Comparison of ENCODE assay signal across 2 cellular contexts in genomic region chrX:323721-324628, GRCh38.
TF ChIP-seq lines count a peak whose summit lies in the region.

No MANE protein-coding gene starts in this region.

TF ChIP-seq in K562, 482 proteins besides CTCF, POLR2A, EP300 and RAD21 (continues in another document):
- no peak for TF ChIP-seq SMAD1 (IDR thresholded peaks at IDR 0.05; ENCODE audit: low read depth, low read length, partially characterized antibody)
- 0 out of 2 replicates have a peak, but pooled peaks have one; percentile 25 for TF ChIP-seq POLR2G (IDR thresholded peaks at IDR 0.05; ENCODE audit: low read depth, low read length)
- TF ChIP-seq FUS (optimal IDR thresholded peaks at IDR 0.05; ENCODE audit: low read depth, low read length) = no peak
- no peak for TF ChIP-seq MEF2A (IDR thresholded peaks at IDR 0.05; ENCODE audit: control insufficient read depth, low read depth, low read length)
- TF ChIP-seq MYNN (IDR thresholded peaks at IDR 0.05) = no peak
- TF ChIP-seq MYNN (CRISPR knock-in tag; IDR thresholded peaks at IDR 0.05) = no peak
- no peak for TF ChIP-seq ZNF395 (CRISPR knock-in tag; IDR thresholded peaks at IDR 0.05)
- TF ChIP-seq, protein P1, sequence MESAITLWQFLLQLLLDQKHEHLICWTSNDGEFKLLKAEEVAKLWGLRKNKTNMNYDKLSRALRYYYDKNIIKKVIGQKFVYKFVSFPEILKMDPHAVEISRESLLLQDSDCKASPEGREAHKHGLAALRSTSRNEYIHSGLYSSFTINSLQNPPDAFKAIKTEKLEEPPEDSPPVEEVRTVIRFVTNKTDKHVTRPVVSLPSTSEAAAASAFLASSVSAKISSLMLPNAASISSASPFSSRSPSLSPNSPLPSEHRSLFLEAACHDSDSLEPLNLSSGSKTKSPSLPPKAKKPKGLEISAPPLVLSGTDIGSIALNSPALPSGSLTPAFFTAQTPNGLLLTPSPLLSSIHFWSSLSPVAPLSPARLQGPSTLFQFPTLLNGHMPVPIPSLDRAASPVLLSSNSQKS (CRISPR knock-in tag; IDR thresholded peaks at IDR 0.05) = no peak
- TF ChIP-seq ELF4 (CRISPR knock-in tag; IDR thresholded peaks at IDR 0.05) = no peak
- no peak for TF ChIP-seq HNRNPK (IDR thresholded peaks at IDR 0.05; ENCODE audit: low read depth, low read length, poor library complexity, severe bottlenecking)
- TF ChIP-seq HCFC1 (IDR thresholded peaks at IDR 0.05; ENCODE audit: low read depth, low read length) = no peak
- TF ChIP-seq FOXA3 (CRISPR knock-in tag; conservative IDR thresholded peaks at IDR 0.05 in 1 of 2, IDR thresholded peaks at IDR 0.05 in 1 of 2) = no peak
- no peak for TF ChIP-seq RBM39 (optimal IDR thresholded peaks at IDR 0.05; ENCODE audit: low read depth, low read length)
- no peak for TF ChIP-seq ZC3H8 (IDR thresholded peaks at IDR 0.05)
- TF ChIP-seq MEF2D (tag; conservative IDR thresholded peaks at IDR 0.05; ENCODE audit: low read depth) = no peak
- no peak for TF ChIP-seq ZBTB12 (CRISPR knock-in tag; IDR thresholded peaks at IDR 0.05)
- peak; percentile 62 for TF ChIP-seq PRDM10 (IDR thresholded peaks at IDR 0.05; ENCODE audit: partially characterized antibody)
- TF ChIP-seq CGGBP1 (CRISPR knock-in tag; IDR thresholded peaks at IDR 0.05) = no peak
- TF ChIP-seq SMC3 (conservative IDR thresholded peaks at IDR 0.05; ENCODE audit: insufficient read depth, low read depth, low read length) = no peak
- TF ChIP-seq ARHGAP35 (IDR thresholded peaks at IDR 0.05; ENCODE audit: partially characterized antibody) = no peak
- no peak for TF ChIP-seq SLC30A9 (CRISPR knock-in tag; IDR thresholded peaks at IDR 0.05)
- no peak for TF ChIP-seq BRD9 (IDR thresholded peaks at IDR 0.05; ENCODE audit: low read depth, partially characterized antibody)
- no peak for TF ChIP-seq KLF10 (CRISPR knock-in tag; IDR thresholded peaks at IDR 0.05)
- TF ChIP-seq TBP (optimal IDR thresholded peaks at IDR 0.05; ENCODE audit: low read depth, low read length) = peak; percentile 29
- peak; percentile 26; the same call in 1 of the 2 replicates for TF ChIP-seq CBFA2T3 (IDR thresholded peaks at IDR 0.05)
- TF ChIP-seq SREBF2 (CRISPR knock-in tag; IDR thresholded peaks at IDR 0.05) = no peak
- TF ChIP-seq ZNF589 (CRISPR knock-in tag; IDR thresholded peaks at IDR 0.05; ENCODE audit: low read depth) = no peak
- no peak for TF ChIP-seq RBM17 (IDR thresholded peaks at IDR 0.05; ENCODE audit: borderline replicate concordance, low read depth, low read length)
- TF ChIP-seq NCOR1 (IDR thresholded peaks at IDR 0.05) = no peak

TF ChIP-seq in HepG2, 621 proteins besides CTCF, POLR2A, EP300 and RAD21 (continues in another document):
- TF ChIP-seq HINFP (CRISPR knock-in tag; IDR thresholded peaks at IDR 0.05; ENCODE audit: low read depth) (no peak), HNRNPUL1 (IDR thresholded peaks at IDR 0.05; ENCODE audit: low read depth, low read length) (no peak), IRF9 (CRISPR knock-in tag; IDR thresholded peaks at IDR 0.05; ENCODE audit: borderline replicate concordance) (no peak), SCMH1 (CRISPR knock-in tag; IDR thresholded peaks at IDR 0.05; ENCODE audit: borderline replicate concordance) (no peak), RXRA (CRISPR knock-in tag; IDR thresholded peaks at IDR 0.05) (no peak), TOPORS (CRISPR knock-in tag; IDR thresholded peaks at IDR 0.05) (no peak), ZSCAN31 (CRISPR knock-in tag; IDR thresholded peaks at IDR 0.05; ENCODE audit: low read depth) (0 out of 2 replicates have a peak, but pooled peaks have one; percentile 66), SIX1 (CRISPR knock-in tag; IDR thresholded peaks at IDR 0.05; ENCODE audit: borderline replicate concordance) (no peak), GATAD2A (CRISPR knock-in tag; IDR thresholded peaks at IDR 0.05) (no peak), CREB3 (CRISPR knock-in tag; IDR thresholded peaks at IDR 0.05) (no peak), FOXO1 (CRISPR knock-in tag; IDR thresholded peaks at IDR 0.05) (no peak), NR1H2 (CRISPR knock-in tag; IDR thresholded peaks at IDR 0.05; ENCODE audit: borderline replicate concordance, low read depth) (no peak), JUND (CRISPR knock-in tag; IDR thresholded peaks at IDR 0.05) (no peak), MZF1 (CRISPR knock-in tag; IDR thresholded peaks at IDR 0.05; ENCODE audit: borderline replicate concordance) (no peak), THYN1 (CRISPR knock-in tag; IDR thresholded peaks at IDR 0.05; ENCODE audit: borderline replicate concordance, low read depth) (no peak), CAMTA2 (CRISPR knock-in tag; IDR thresholded peaks at IDR 0.05; ENCODE audit: borderline replicate concordance) (no peak), AGO2 (optimal IDR thresholded peaks at IDR 0.05; ENCODE audit: low read depth, low read length) (peak; percentile 82), IKZF4 (CRISPR knock-in tag; IDR thresholded peaks at IDR 0.05; ENCODE audit: borderline replicate concordance, low read depth, not compliant biosample characterization) (no peak), KDM5B (CRISPR knock-in tag; IDR thresholded peaks at IDR 0.05; ENCODE audit: borderline replicate concordance) (no peak), NFE2L1 (CRISPR knock-in tag; IDR thresholded peaks at IDR 0.05; ENCODE audit: borderline replicate concordance) (no peak), ZNF7 (CRISPR knock-in tag; IDR thresholded peaks at IDR 0.05) (no peak), ZNF343 (CRISPR knock-in tag; IDR thresholded peaks at IDR 0.05) (no peak), AKAP8 (CRISPR knock-in tag; IDR thresholded peaks at IDR 0.05) (peak; percentile 95), FOXA1 (IDR thresholded peaks at IDR 0.05) (no peak), FOXA1 (CRISPR knock-in tag; IDR thresholded peaks at IDR 0.05) (no peak), ZNF451 (CRISPR knock-in tag; IDR thresholded peaks at IDR 0.05) (peak; percentile 52; the same call in 1 of the 2 replicates), AGO1 (IDR thresholded peaks at IDR 0.05; ENCODE audit: low read depth, low read length, poor library complexity, severe bottlenecking) (peak; percentile 87), ZNF224 (CRISPR knock-in tag; IDR thresholded peaks at IDR 0.05) (no peak), TGIF2 (CRISPR knock-in tag; IDR thresholded peaks at IDR 0.05) (no peak), KLF6 (CRISPR knock-in tag; IDR thresholded peaks at IDR 0.05) (no peak), ZNF12 (CRISPR knock-in tag; IDR thresholded peaks at IDR 0.05) (no peak), POGK (CRISPR knock-in tag; conservative IDR thresholded peaks at IDR 0.05) (0 out of 2 replicates have a peak, but pooled peaks have one; percentile 15), ELF3 (CRISPR knock-in tag; IDR thresholded peaks at IDR 0.05) (0 out of 2 replicates have a peak, but pooled peaks have one; percentile 6), RELA (CRISPR knock-in tag; IDR thresholded peaks at IDR 0.05) (no peak), RXRB (CRISPR knock-in tag; IDR thresholded peaks at IDR 0.05; ENCODE audit: borderline replicate concordance) (no peak), ZBTB7A (CRISPR knock-in tag; IDR thresholded peaks at IDR 0.05) (no peak), ZZZ3 (CRISPR knock-in tag; IDR thresholded peaks at IDR 0.05; ENCODE audit: borderline replicate concordance) (no peak)
- TF ChIP-seq, protein P2, sequence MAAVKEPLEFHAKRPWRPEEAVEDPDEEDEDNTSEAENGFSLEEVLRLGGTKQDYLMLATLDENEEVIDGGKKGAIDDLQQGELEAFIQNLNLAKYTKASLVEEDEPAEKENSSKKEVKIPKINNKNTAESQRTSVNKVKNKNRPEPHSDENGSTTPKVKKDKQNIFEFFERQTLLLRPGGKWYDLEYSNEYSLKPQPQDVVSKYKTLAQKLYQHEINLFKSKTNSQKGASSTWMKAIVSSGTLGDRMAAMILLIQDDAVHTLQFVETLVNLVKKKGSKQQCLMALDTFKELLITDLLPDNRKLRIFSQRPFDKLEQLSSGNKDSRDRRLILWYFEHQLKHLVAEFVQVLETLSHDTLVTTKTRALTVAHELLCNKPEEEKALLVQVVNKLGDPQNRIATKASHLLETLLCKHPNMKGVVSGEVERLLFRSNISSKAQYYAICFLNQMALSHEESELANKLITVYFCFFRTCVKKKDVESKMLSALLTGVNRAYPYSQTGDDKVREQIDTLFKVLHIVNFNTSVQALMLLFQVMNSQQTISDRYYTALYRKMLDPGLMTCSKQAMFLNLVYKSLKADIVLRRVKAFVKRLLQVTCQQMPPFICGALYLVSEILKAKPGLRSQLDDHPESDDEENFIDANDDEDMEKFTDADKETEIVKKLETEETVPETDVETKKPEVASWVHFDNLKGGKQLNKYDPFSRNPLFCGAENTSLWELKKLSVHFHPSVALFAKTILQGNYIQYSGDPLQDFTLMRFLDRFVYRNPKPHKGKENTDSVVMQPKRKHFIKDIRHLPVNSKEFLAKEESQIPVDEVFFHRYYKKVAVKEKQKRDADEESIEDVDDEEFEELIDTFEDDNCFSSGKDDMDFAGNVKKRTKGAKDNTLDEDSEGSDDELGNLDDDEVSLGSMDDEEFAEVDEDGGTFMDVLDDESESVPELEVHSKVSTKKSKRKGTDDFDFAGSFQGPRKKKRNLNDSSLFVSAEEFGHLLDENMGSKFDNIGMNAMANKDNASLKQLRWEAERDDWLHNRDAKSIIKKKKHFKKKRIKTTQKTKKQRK (IDR thresholded peaks at IDR 0.05; ENCODE audit: low read length) = no peak
- TF ChIP-seq, protein P3, sequence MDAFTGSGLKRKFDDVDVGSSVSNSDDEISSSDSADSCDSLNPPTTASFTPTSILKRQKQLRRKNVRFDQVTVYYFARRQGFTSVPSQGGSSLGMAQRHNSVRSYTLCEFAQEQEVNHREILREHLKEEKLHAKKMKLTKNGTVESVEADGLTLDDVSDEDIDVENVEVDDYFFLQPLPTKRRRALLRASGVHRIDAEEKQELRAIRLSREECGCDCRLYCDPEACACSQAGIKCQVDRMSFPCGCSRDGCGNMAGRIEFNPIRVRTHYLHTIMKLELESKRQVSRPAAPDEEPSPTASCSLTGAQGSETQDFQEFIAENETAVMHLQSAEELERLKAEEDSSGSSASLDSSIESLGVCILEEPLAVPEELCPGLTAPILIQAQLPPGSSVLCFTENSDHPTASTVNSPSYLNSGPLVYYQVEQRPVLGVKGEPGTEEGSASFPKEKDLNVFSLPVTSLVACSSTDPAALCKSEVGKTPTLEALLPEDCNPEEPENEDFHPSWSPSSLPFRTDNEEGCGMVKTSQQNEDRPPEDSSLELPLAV (CRISPR knock-in tag; conservative IDR thresholded peaks at IDR 0.05; ENCODE audit: low read depth) = no peak
- TF ChIP-seq, protein P4, sequence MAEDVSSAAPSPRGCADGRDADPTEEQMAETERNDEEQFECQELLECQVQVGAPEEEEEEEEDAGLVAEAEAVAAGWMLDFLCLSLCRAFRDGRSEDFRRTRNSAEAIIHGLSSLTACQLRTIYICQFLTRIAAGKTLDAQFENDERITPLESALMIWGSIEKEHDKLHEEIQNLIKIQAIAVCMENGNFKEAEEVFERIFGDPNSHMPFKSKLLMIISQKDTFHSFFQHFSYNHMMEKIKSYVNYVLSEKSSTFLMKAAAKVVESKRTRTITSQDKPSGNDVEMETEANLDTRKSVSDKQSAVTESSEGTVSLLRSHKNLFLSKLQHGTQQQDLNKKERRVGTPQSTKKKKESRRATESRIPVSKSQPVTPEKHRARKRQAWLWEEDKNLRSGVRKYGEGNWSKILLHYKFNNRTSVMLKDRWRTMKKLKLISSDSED (CRISPR knock-in tag; IDR thresholded peaks at IDR 0.05) = peak; percentile 93
- TF ChIP-seq, protein P5, sequence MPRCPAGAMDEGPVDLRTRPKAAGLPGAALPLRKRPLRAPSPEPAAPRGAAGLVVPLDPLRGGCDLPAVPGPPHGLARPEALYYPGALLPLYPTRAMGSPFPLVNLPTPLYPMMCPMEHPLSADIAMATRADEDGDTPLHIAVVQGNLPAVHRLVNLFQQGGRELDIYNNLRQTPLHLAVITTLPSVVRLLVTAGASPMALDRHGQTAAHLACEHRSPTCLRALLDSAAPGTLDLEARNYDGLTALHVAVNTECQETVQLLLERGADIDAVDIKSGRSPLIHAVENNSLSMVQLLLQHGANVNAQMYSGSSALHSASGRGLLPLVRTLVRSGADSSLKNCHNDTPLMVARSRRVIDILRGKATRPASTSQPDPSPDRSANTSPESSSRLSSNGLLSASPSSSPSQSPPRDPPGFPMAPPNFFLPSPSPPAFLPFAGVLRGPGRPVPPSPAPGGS (CRISPR knock-in tag; IDR thresholded peaks at IDR 0.05) = no peak
- TF ChIP-seq, protein P6, sequence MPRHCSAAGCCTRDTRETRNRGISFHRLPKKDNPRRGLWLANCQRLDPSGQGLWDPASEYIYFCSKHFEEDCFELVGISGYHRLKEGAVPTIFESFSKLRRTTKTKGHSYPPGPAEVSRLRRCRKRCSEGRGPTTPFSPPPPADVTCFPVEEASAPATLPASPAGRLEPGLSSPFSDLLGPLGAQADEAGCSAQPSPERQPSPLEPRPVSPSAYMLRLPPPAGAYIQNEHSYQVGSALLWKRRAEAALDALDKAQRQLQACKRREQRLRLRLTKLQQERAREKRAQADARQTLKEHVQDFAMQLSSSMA (CRISPR knock-in tag; IDR thresholded peaks at IDR 0.05) = no peak
